ENCODE assay signal across 9 cellular contexts in the genomic region with DNA sequence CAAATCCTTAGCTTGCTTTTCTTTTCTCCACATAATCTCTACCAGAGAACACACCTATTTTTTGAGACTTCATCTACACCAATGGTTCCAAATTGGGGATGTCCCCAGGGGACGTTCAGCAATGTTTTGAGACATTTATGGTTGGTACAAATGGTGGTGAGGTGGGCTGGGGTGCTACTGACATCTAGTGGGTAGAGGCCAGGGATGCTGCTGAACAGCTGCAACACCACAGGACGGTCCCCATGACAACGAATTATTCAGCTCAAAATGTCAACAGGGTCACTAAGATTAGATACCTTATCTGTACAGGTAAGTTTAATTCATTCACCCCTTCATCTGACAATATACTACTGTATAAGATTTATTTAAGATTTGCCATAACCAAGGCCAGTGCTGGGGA. TPM values are rescaled to one million over a fixed set of nuclear protein-coding genes. Genes with fewer than 3 reads are reported as not detected.
A peak's percentile ranks its signal among the peaks of the same experiment; 100 is the strongest.
DNase-seq lines count a peak whose midpoint lies in the region; ATAC-seq and TF ChIP-seq lines count a peak whose summit lies in the region.
"Had no signal": no experiment of that assay in that cellular context is flagged by ENCODE, and none has a peak within 500 bp of the region (broad histone marks: within the 10 kb centered on the region; RNA-seq: fewer than 3 reads in every experiment).

No MANE protein-coding gene starts in this region.

- POLR2A ChIA-PET in A673 (lab: Charles Lee; ENCODE audit: low non-redundant PET) (no interaction called here), SK-N-SH (lab: Yijun Ruan, JAX) (no interaction called here)

- H3K4me2 ChIP-seq in SK-N-SH, result no peak overlapping the region

- H3K9me2 ChIP-seq in SK-N-SH, result no peaks in the 10 kb centered on the region

- peaks cover 2% of the 10 kb centered on the region; the same call in 1 of the 2 replicates for H3K79me2 ChIP-seq in SK-N-SH (ENCODE audit: insufficient read depth)

- CTCF ChIA-PET in A673 (lab: Charles Lee), result no interaction called here
- CTCF ChIA-PET in SK-N-SH (lab: Yijun Ruan, JAX), result interaction anchor here (0.7 to 1.6 kb wide), 7 partner anchors 10 to 190 kb away, joined by 3 to 11 read pairs (median 3); no protein-coding TSS in a partner anchor

- peak; percentile 45 for DNase-seq in A673 (ENCODE audit: low spot score)
- peak; percentile 29 for DNase-seq in SK-N-SH
- DNase-seq in heart left ventricle, result no peak
- DNase-seq in NCI-H128 (lab: John Stamatoyannopoulos, UW; ENCODE audit: unreplicated experiment), result no peak

- TF ChIP-seq EP300 in SK-N-SH (IDR thresholded peaks at IDR 0.05; ENCODE audit: borderline replicate concordance in 1 of 2, low read depth in 1 of 2, low read length in 1 of 2), result no peak

- BruUV-seq in A673 (replicated peaks; lab: Mats Ljungman, UMichigan), result no TSS peak

- peaks cover 6% of the 10 kb centered on the region for H3K36me3 ChIP-seq in A673 (ENCODE audit: insufficient read depth, low read length, poor library complexity, severe bottlenecking)
- H3K36me3 ChIP-seq in SK-N-SH (replicated peaks in 1 of 2; ENCODE audit: control insufficient read depth in 1 of 2, insufficient read depth in 2 of 2, low read length in 1 of 2), result peaks cover 5 to 40% of the 10 kb centered on the region in 2 experiments
- peaks cover 0 to 41% (median 20%) of the 10 kb centered on the region in 9 donors for H3K36me3 ChIP-seq in heart left ventricle

- TF ChIP-seq CTCF in A673 (conservative IDR thresholded peaks at IDR 0.05; ENCODE audit: low read depth, low read length) (peak; percentile 45), SK-N-SH (IDR thresholded peaks at IDR 0.05) (peak; percentile 37), heart left ventricle (IDR thresholded peaks at IDR 0.05) (peak in 7 of 12 donors; percentile 5 to 41 (median 28))

- H3K27ac ChIP-seq in A673 (ENCODE audit: low read depth, low read length, poor library complexity, severe bottlenecking), result no peak overlapping the region
- no peak overlapping the region; a peak in 1 of 4 replicates for H3K27ac ChIP-seq in SK-N-SH (ENCODE audit: low read depth in 2 of 2, low read length in 1 of 2)
- H3K27ac ChIP-seq in heart left ventricle, result peak overlapping the region in 2 of 12 donors; percentile 69 to 86
- H3K27ac ChIP-seq: HL-60 had no signal

- H2AFZ ChIP-seq in SK-N-SH (ENCODE audit: low read depth), result no peak overlapping the region

- ATAC-seq in GM21723 (IDR thresholded peaks at IDR 0.05; ENCODE audit: unreplicated experiment) (peak; percentile 55), heart left ventricle (peak in 3 of 4 donors; percentile 50 to 72 (median 60)), GM18858 (IDR thresholded peaks at IDR 0.05; ENCODE audit: unreplicated experiment) (no peak), GM21515 (IDR thresholded peaks at IDR 0.05; ENCODE audit: unreplicated experiment) (no peak), HG03045 (IDR thresholded peaks at IDR 0.05; ENCODE audit: unreplicated experiment) (no peak)

- no peaks in the 10 kb centered on the region for H4K20me1 ChIP-seq in SK-N-SH (ENCODE audit: insufficient read depth)

- 81% methylated on average over 3 of the region's 3 CpGs for WGBS in SK-N-SH (ENCODE audit: low lambda C conversion rate)
- 50 to 68% (median 55%) methylated on average over 3 of the region's 3 CpGs for WGBS in heart left ventricle, 4 donors

- H3K9me3 ChIP-seq in A673 (ENCODE audit: low read depth, low read length, poor library complexity, severe bottlenecking) (peaks cover 4% of the 10 kb centered on the region), SK-N-SH (peaks cover 9% of the 10 kb centered on the region), heart left ventricle (no peaks in the 10 kb centered on the region)

- H3K27me3 ChIP-seq in A673 (replicated peaks; ENCODE audit: insufficient read depth, low read depth, low read length, poor library complexity) (no peaks in the 10 kb centered on the region), SK-N-SH (ENCODE audit: insufficient read depth) (no peaks in the 10 kb centered on the region), heart left ventricle (no peaks in the 10 kb centered on the region)

- TF ChIP-seq POLR2A in heart left ventricle (IDR thresholded peaks at IDR 0.05), result no peak

- peak; percentile 59 for TF ChIP-seq RAD21 in SK-N-SH (IDR thresholded peaks at IDR 0.05; ENCODE audit: low read length)

- no peak overlapping the region for H3K4me3 ChIP-seq in A673 (ENCODE audit: low read depth, low read length, poor library complexity, severe bottlenecking)
- H3K4me3 ChIP-seq in SK-N-SH (ENCODE audit: low read depth in 2 of 2, low read length in 1 of 2), result peak overlapping the region in 1 of 2 experiments; percentile 14; a peak in 1 of 4 replicates
- H3K4me3 ChIP-seq in heart left ventricle, result no peak overlapping the region

- H3K9ac ChIP-seq in SK-N-SH, result no peak overlapping the region

- H3F3A ChIP-seq in SK-N-SH (replicated peaks; ENCODE audit: insufficient read depth), result peaks cover 8% of the 10 kb centered on the region

- intact Hi-C loops in A673 (cut with micrococcal nuclease; ENCODE audit: unreplicated experiment) (no loop called here), heart left ventricle (cut with DNase I) (loop anchor here in 1 of 10 donors (5.0 kb wide), 1 partner anchor 189 kb away; no protein-coding TSS in a partner anchor)

- peaks cover 27% of the 10 kb centered on the region for H3K4me1 ChIP-seq in A673 (ENCODE audit: insufficient read depth, low read length, poor library complexity, severe bottlenecking)
- peaks cover 4 to 8% of the 10 kb centered on the region in 2 experiments; a peak in 3 of 4 replicates for H3K4me1 ChIP-seq in SK-N-SH (ENCODE audit: control insufficient read depth in 1 of 2, insufficient read depth in 2 of 2, low read depth in 1 of 2, low read length in 1 of 2)
- peaks cover 0 to 32% (median 13%) of the 10 kb centered on the region in 12 donors for H3K4me1 ChIP-seq in heart left ventricle

TF ChIP-seq in SK-N-SH, 30 proteins besides CTCF, POLR2A, EP300 and RAD21:
- TF ChIP-seq SMC3 (IDR thresholded peaks at IDR 0.05; ENCODE audit: low read depth, low read length) (peak; percentile 44), RFX5 (IDR thresholded peaks at IDR 0.05; ENCODE audit: low read length) (no peak)

RNA-seq across cellular contexts. Expression of a gene that starts 14.4 kb away (rescaled TPM):
- 19.2 and 20.5 TPM in 2 replicates for total RNA-seq in A673 (2021)
- polyA plus RNA-seq in SK-N-SH (2012; rRNA removed), result 5.5 and 5.7 TPM in 2 replicates
- polyA plus RNA-seq in SK-N-SH (2012; cell fraction: cytosol; rRNA removed), result 2.8 and 3.5 TPM in 2 replicates
- polyA plus RNA-seq in SK-N-SH (2012; cell fraction: nucleus; rRNA removed), result 22.6 and 33.3 TPM in 2 replicates
- total RNA-seq in heart left ventricle, result 10 to 100 TPM in 2 of 9 donors, 1 to 10 TPM in 7; 7.6 to 12.7 (median 9.1) TPM
- 1 to 10 TPM; 5.4 to 5.5 TPM for polyA plus RNA-seq in heart left ventricle

Comparison
In these comparisons a context has a peak if more than half of its experiments do, and no peak if none do; other contexts are left out.
1. DNase-seq: peak in A673 (single experiment) and SK-N-SH (single experiment); none in heart left ventricle (0 of 5) and NCI-H128 (single experiment).
2. ATAC-seq: peak in GM21723 (single experiment) and heart left ventricle (3 of 4); none in GM18858 (single experiment), GM21515 (single experiment) and HG03045 (single experiment).
3. Peak in every context shown above with its lines, with median percentiles within 50 percentile points of each other: CTCF ChIP-seq.